ENCODE assay signal across 17 cellular contexts in genomic region chr7:42080831-42081230, GRCh38.
DNase-seq lines count a peak whose midpoint lies in the region; ATAC-seq, FAIRE-seq and TF ChIP-seq lines count a peak whose summit lies in the region.
"Had no signal": no experiment of that assay in that cellular context is flagged by ENCODE, and none has a peak within 500 bp of the region (broad histone marks: within the 10 kb centered on the region; RNA-seq: fewer than 3 reads in every experiment).

No MANE protein-coding gene starts in this region.

- no peaks in the 10 kb centered on the region for H3K27me3 ChIP-seq in neural cell (ENCODE audit: insufficient read depth, low read depth, low read length)
- H3K27me3 ChIP-seq: gastroesophageal sphincter had no signal

- no peak for TF ChIP-seq POLR2A in GM12891 (IDR thresholded peaks at IDR 0.05; ENCODE audit: low read depth, low read length)

- TF ChIP-seq EP300 in neural cell (conservative IDR thresholded peaks at IDR 0.05; ENCODE audit: poor library complexity, severe bottlenecking), result no peak

- H3K36me3 ChIP-seq in neural cell (ENCODE audit: insufficient read depth, low read length), result no peaks in the 10 kb centered on the region
- H3K36me3 ChIP-seq: gastroesophageal sphincter, lower lobe of right lung had no signal

- H3K9ac ChIP-seq in neural cell (ENCODE audit: low read length), result no peak overlapping the region

- no peaks in the 10 kb centered on the region for H3K9me2 ChIP-seq in neural cell (ENCODE audit: insufficient read depth, low read length)

- no peak overlapping the region for H3K27ac ChIP-seq in neural cell (ENCODE audit: low read length)
- H3K27ac ChIP-seq: gastroesophageal sphincter, lower lobe of right lung had no signal

- peak overlapping the region; percentile 9 for H3K4me3 ChIP-seq in neural cell (ENCODE audit: low read length)
- H3K4me3 ChIP-seq: gastroesophageal sphincter, lower lobe of right lung had no signal

- FAIRE-seq in GM12891 (lab: Jason Lieb, UNC), result no peak
- FAIRE-seq: HTR-8/SVneo had no signal

- H2AFZ ChIP-seq in neural cell (ENCODE audit: low read depth, low read length), result no peak overlapping the region

- DNase-seq in GDM1 (lab: John Stamatoyannopoulos, UW) (peak; percentile 24), NOMO-1 (lab: John Stamatoyannopoulos, UW; ENCODE audit: unreplicated experiment in 2 of 2) (peak; percentile 78 to 80), fibroblast of peridontal ligament (ENCODE audit: extremely low read depth) (peak; percentile 67), GM12891 (ENCODE audit: insufficient read length, low spot score) (no peak), SKM-1 (lab: John Stamatoyannopoulos, UW; ENCODE audit: unreplicated experiment) (no peak)
- DNase-seq: activated CD4-positive, alpha-beta T cell treated with anti-CD3 and anti-CD28 coated beads, Interleukin-2, amount 50 U/mL, for 1 hour; activated naive CD4-positive, alpha-beta T cell treated with anti-CD3 and anti-CD28 coated beads for 36 hours; activated T-cell treated with anti-CD3 and anti-CD28 coated beads for 4 hours; lower lobe of right lung; NCI-H146; NCI-H2227 treated with DMSO at 0.1 percent for 48 hours had no signal

- H3K4me2 ChIP-seq in neural cell (ENCODE audit: low read length), result peak overlapping the region; percentile 8

- no peak for TF ChIP-seq RAD21 in neural cell (conservative IDR thresholded peaks at IDR 0.05)

- no peaks in the 10 kb centered on the region for H3F3A ChIP-seq in neural cell (ENCODE audit: insufficient read depth, low read length, poor library complexity, severe bottlenecking)

- H4K20me1 ChIP-seq in neural cell (ENCODE audit: insufficient read depth), result no peaks in the 10 kb centered on the region

- ATAC-seq in HG03520 (IDR thresholded peaks at IDR 0.05; ENCODE audit: unreplicated experiment) (no peak), HG03571 (IDR thresholded peaks at IDR 0.05; ENCODE audit: unreplicated experiment) (no peak)
- ATAC-seq: gastroesophageal sphincter, Right ventricle myocardium inferior had no signal

- no peaks in the 10 kb centered on the region for H3K9me3 ChIP-seq in neural cell (ENCODE audit: low read length)
- H3K9me3 ChIP-seq: gastroesophageal sphincter, lower lobe of right lung had no signal

- H3K79me2 ChIP-seq in neural cell (replicated peaks; ENCODE audit: insufficient read depth, low read length), result peaks cover 73% of the 10 kb centered on the region

- no peak for TF ChIP-seq CTCF in neural cell (IDR thresholded peaks at IDR 0.05; ENCODE audit: poor library complexity, severe bottlenecking)

TF ChIP-seq in neural cell, 6 proteins besides CTCF, POLR2A, EP300 and RAD21:
- TF ChIP-seq MXI1 (conservative IDR thresholded peaks at IDR 0.05; ENCODE audit: poor library complexity, severe bottlenecking) (no peak), POLR2AphosphoS5 (IDR thresholded peaks at IDR 0.05) (peak; percentile 23), SMC3 (conservative IDR thresholded peaks at IDR 0.05; ENCODE audit: poor library complexity) (no peak), REST (IDR thresholded peaks at IDR 0.05; ENCODE audit: borderline replicate concordance) (no peak), EZH2 (IDR thresholded peaks at IDR 0.05; ENCODE audit: borderline replicate concordance, insufficient read depth, low read length, poor library complexity, severe bottlenecking) (no peak), TAF1 (IDR thresholded peaks at IDR 0.05; ENCODE audit: low read depth) (no peak)
TF ChIP-seq in neural cell: peak in this region for 1.

TF ChIP-seq in GM12891, 5 proteins besides CTCF, POLR2A, EP300 and RAD21:
- TF ChIP-seq SPI1 (IDR thresholded peaks at IDR 0.05; ENCODE audit: low read depth, low read length) (no peak), PAX5 (IDR thresholded peaks at IDR 0.05; ENCODE audit: insufficient read depth, low read length, severe bottlenecking) (no peak), POLR2AphosphoS5 (IDR thresholded peaks at IDR 0.05; ENCODE audit: low read depth, low read length) (no peak), TAF1 (IDR thresholded peaks at IDR 0.05; ENCODE audit: low read depth, low read length) (no peak), POU2F2 (IDR thresholded peaks at IDR 0.05; ENCODE audit: low read depth, low read length) (no peak)

Comparison
In these comparisons a context has a peak if more than half of its experiments do, and no peak if none do; other contexts are left out.
1. DNase-seq: peak in GDM1 (single experiment), NOMO-1 (2 of 2) and fibroblast of peridontal ligament (single experiment); none in GM12891 (single experiment) and SKM-1 (single experiment).